In genomic region chr5:78640622-78641021, GRCh38 we compare ENCODE assay signal across 10 cellular contexts. TPM values are rescaled to one million over a fixed set of nuclear protein-coding genes. Genes with fewer than 3 reads are reported as not detected.
DNase-seq lines count a peak whose midpoint lies in the region; ATAC-seq, FAIRE-seq and TF ChIP-seq lines count a peak whose summit lies in the region.
"Had no signal": no experiment of that assay in that cellular context is flagged by ENCODE, and none has a peak within 500 bp of the region (broad histone marks: within the 10 kb centered on the region; RNA-seq: fewer than 3 reads in every experiment).

No MANE protein-coding gene starts in this region.

- no peak overlapping the region for H3K4me2 ChIP-seq in GM23248 (ENCODE audit: unreplicated experiment)
- H3K4me2 ChIP-seq in PC-3 (ENCODE audit: low read length) = peak overlapping the region; percentile 20; the same call in 1 of the 2 replicates
- H3K4me2 ChIP-seq in keratinocyte (ENCODE audit: control insufficient read depth, extremely low read depth, insufficient read depth, low read depth, low read length) = no peak overlapping the region

- WGBS in GM23248 (ENCODE audit: low coverage in 1 of 2, low lambda C conversion rate in 2 of 2, missing lambda C conversion rate in 2 of 2), 2 experiments = 35 to 45% methylated on average over 1 of the region's 1 CpG

- H3K9me3 ChIP-seq in GM23248 (ENCODE audit: low read depth) = no peaks in the 10 kb centered on the region
- no peaks in the 10 kb centered on the region for H3K9me3 ChIP-seq in PC-3 (ENCODE audit: low read length)
- no peaks in the 10 kb centered on the region for H3K9me3 ChIP-seq in keratinocyte (ENCODE audit: control insufficient read depth, low read depth, low read length)
- no peaks in the 10 kb centered on the region for H3K9me3 ChIP-seq in CD8-positive, alpha-beta T cell (ENCODE audit: low read length)
- H3K9me3 ChIP-seq: spleen had no signal

- no peak overlapping the region for H3K4me3 ChIP-seq in GM23248
- no peak overlapping the region for H3K4me3 ChIP-seq in PC-3 (ENCODE audit: low read length)
- no peak overlapping the region for H3K4me3 ChIP-seq in keratinocyte (ENCODE audit: control insufficient read depth in 2 of 3, extremely low read depth in 1 of 3, insufficient read depth in 2 of 3, low read depth in 1 of 3, low read length in 3 of 3)
- H3K4me3 ChIP-seq in CD8-positive, alpha-beta T cell (ENCODE audit: low read depth, low read length) = no peak overlapping the region
- H3K4me3 ChIP-seq: spleen had no signal

- TF ChIP-seq POLR2A in GM12891 (IDR thresholded peaks at IDR 0.05; ENCODE audit: low read depth, low read length) = no peak

- H3K9me3 Mint-ChIP-seq in CD8-positive, alpha-beta T cell = no peaks in the 10 kb centered on the region

- H2AFZ ChIP-seq in GM23248 (no peak overlapping the region), PC-3 (ENCODE audit: low read length) (no peak overlapping the region), keratinocyte (ENCODE audit: control insufficient read depth, low read length) (no peak overlapping the region)

- no peaks in the 10 kb centered on the region for H3K27me3 ChIP-seq in GM23248 (replicated peaks; ENCODE audit: insufficient read depth)
- H3K27me3 ChIP-seq in PC-3 (ENCODE audit: low read length) = no peaks in the 10 kb centered on the region
- no peaks in the 10 kb centered on the region for H3K27me3 ChIP-seq in keratinocyte (ENCODE audit: control insufficient read depth, extremely low read depth, insufficient read depth, low read length)
- peaks cover 5% of the 10 kb centered on the region for H3K27me3 ChIP-seq in CD8-positive, alpha-beta T cell (ENCODE audit: insufficient read depth, low read length)

- POLR2A ChIA-PET in PC-3 (lab: Charles Lee; ENCODE audit: unreplicated experiment) = no interaction called here
- POLR2A ChIA-PET in CD8-positive, alpha-beta T cell (lab: Charles Lee) = no interaction called here

- ATAC-seq in PC-3 = peak; percentile 51
- no peak for ATAC-seq in CD8-positive, alpha-beta T cell

- H3K4me1 Mint-ChIP-seq in CD8-positive, alpha-beta T cell (ENCODE audit: low read depth) = no peaks in the 10 kb centered on the region

- peaks cover 21% of the 10 kb centered on the region for H3K4me1 ChIP-seq in GM23248 (ENCODE audit: insufficient read depth)
- H3K4me1 ChIP-seq in PC-3 (ENCODE audit: insufficient read depth, low read length) = peaks cover 50% of the 10 kb centered on the region
- peaks cover 16% of the 10 kb centered on the region for H3K4me1 ChIP-seq in keratinocyte (ENCODE audit: control insufficient read depth, extremely low read depth, insufficient read depth, low read length)
- no peaks in the 10 kb centered on the region for H3K4me1 ChIP-seq in CD8-positive, alpha-beta T cell (ENCODE audit: insufficient read depth, low read length)

- H3K79me2 ChIP-seq in GM23248 (ENCODE audit: insufficient read depth) = peaks cover 75% of the 10 kb centered on the region
- H3K79me2 ChIP-seq in PC-3 (ENCODE audit: low read length) = peaks cover 90% of the 10 kb centered on the region
- peaks cover 61% of the 10 kb centered on the region for H3K79me2 ChIP-seq in keratinocyte (ENCODE audit: control insufficient read depth, insufficient read depth, low read length)

- H4K20me1 ChIP-seq in GM23248 (ENCODE audit: insufficient read depth) = no peaks in the 10 kb centered on the region
- no peaks in the 10 kb centered on the region; the same call in 1 of the 2 replicates for H4K20me1 ChIP-seq in PC-3 (ENCODE audit: low read length)
- no peaks in the 10 kb centered on the region for H4K20me1 ChIP-seq in keratinocyte (ENCODE audit: control insufficient read depth, extremely low read depth, insufficient read depth, low read length)

- no peaks in the 10 kb centered on the region for H3K9me2 ChIP-seq in GM23248 (ENCODE audit: insufficient read depth)
- no peaks in the 10 kb centered on the region for H3K9me2 ChIP-seq in PC-3 (replicated peaks; ENCODE audit: low read length)

- no peak overlapping the region for H3K4me3 Mint-ChIP-seq in CD8-positive, alpha-beta T cell

- no peaks in the 10 kb centered on the region for H3K36me3 Mint-ChIP-seq in CD8-positive, alpha-beta T cell

- TF ChIP-seq CTCF in PC-3 (conservative IDR thresholded peaks at IDR 0.05; ENCODE audit: low read depth, low read length) (no peak), keratinocyte (optimal IDR thresholded peaks at IDR 0.05 in 1 of 3, IDR thresholded peaks at IDR 0.05 in 1 of 3, conservative IDR thresholded peaks at IDR 0.05 in 1 of 3; ENCODE audit: extremely low read depth in 1 of 3, insufficient read depth in 2 of 3, low read length in 3 of 3) (no peak)
- no peak for TF ChIP-seq CTCF in CD8-positive, alpha-beta T cell (IDR thresholded peaks at IDR 0.05)

- peaks cover 27% of the 10 kb centered on the region for H3F3A ChIP-seq in GM23248 (ENCODE audit: insufficient read depth)
- H3F3A ChIP-seq in PC-3 (ENCODE audit: low read length, unreplicated experiment) = no peaks in the 10 kb centered on the region

- H3K9me1 ChIP-seq in keratinocyte (ENCODE audit: control insufficient read depth, extremely low read depth, insufficient read depth, low read length) = peaks cover 4% of the 10 kb centered on the region

- H3K36me3 ChIP-seq in GM23248 (ENCODE audit: low read depth) (no peaks in the 10 kb centered on the region), PC-3 (ENCODE audit: low read depth, low read length) (0 out of 2 replicates have a peak, but pooled peaks cover 3% of the 10 kb centered on the region), keratinocyte (ENCODE audit: control insufficient read depth in 2 of 2, extremely low read depth in 1 of 2, insufficient read depth in 2 of 2, low read length in 2 of 2) (peaks cover 0 to 5% of the 10 kb centered on the region in 2 experiments)
- H3K36me3 ChIP-seq in CD8-positive, alpha-beta T cell (ENCODE audit: insufficient read depth, low read length) = no peaks in the 10 kb centered on the region
- H3K36me3 ChIP-seq: spleen had no signal

- H3K27me3 Mint-ChIP-seq in CD8-positive, alpha-beta T cell (ENCODE audit: low read depth) = peaks cover 32% of the 10 kb centered on the region

- H3K27ac Mint-ChIP-seq in CD8-positive, alpha-beta T cell = no peak overlapping the region

- no peak overlapping the region for H3K9ac ChIP-seq in GM23248
- H3K9ac ChIP-seq in PC-3 (ENCODE audit: low read length) = no peak overlapping the region
- no peak overlapping the region for H3K9ac ChIP-seq in keratinocyte (ENCODE audit: control insufficient read depth, extremely low read depth, insufficient read depth, low read length)

- BruUV-seq in PC-3 (replicated peaks; lab: Mats Ljungman, UMichigan) = no TSS peak

- no peak for DNase-seq in GM12891 (ENCODE audit: insufficient read length, low spot score)
- peak; percentile 59 for DNase-seq in GM23248
- peak; percentile 29 for DNase-seq in PC-3
- peak; percentile 35 for DNase-seq in keratinocyte (ENCODE audit: low read depth, low spot score)
- DNase-seq in globus pallidus (ENCODE audit: low spot score) = no peak
- DNase-seq in AG08396 (ENCODE audit: low spot score) = no peak
- DNase-seq in AG20443 (ENCODE audit: low spot score) = no peak
- DNase-seq in CD8-positive, alpha-beta T cell = no peak
- DNase-seq: activated CD4-positive, alpha-beta T cell treated with anti-CD3 and anti-CD28 coated beads for 4 hours; spleen had no signal

- H3K27ac ChIP-seq in GM23248 (no peak overlapping the region), PC-3 (ENCODE audit: low read length) (peak overlapping the region; percentile 40), keratinocyte (ENCODE audit: control insufficient read depth, insufficient read depth, low read length) (no peak overlapping the region)
- no peak overlapping the region for H3K27ac ChIP-seq in CD8-positive, alpha-beta T cell (ENCODE audit: low read depth, low read length)
- H3K27ac ChIP-seq: spleen had no signal

- in situ Hi-C loops in GM23248 (cut with MboI) = no loop called here

- CTCF ChIA-PET in PC-3 (lab: Charles Lee) = no interaction called here
- CTCF ChIA-PET in CD8-positive, alpha-beta T cell (lab: Charles Lee) = no interaction called here

- dilution Hi-C loops in keratinocyte (cut with MboI; ENCODE audit: extremely low pct_ligation_motif_present, low sequenced_read_pairs) = no loop called here

- peak; percentile 26 for FAIRE-seq in GM12891 (lab: Jason Lieb, UNC)
- no peak for FAIRE-seq in keratinocyte (lab: Jason Lieb, UNC)

- intact Hi-C loops in PC-3 (cut with micrococcal nuclease) = loop anchor here (10.0 kb wide), 1 partner anchor 244 kb away; no protein-coding TSS in a partner anchor
- intact Hi-C loops in CD8-positive, alpha-beta T cell (cut with DNase I, micrococcal nuclease) = no loop called here

TF ChIP-seq in GM12891, 5 proteins besides CTCF, POLR2A, EP300 and RAD21:
- TF ChIP-seq PAX5 (IDR thresholded peaks at IDR 0.05; ENCODE audit: insufficient read depth, low read length, severe bottlenecking) (no peak), TAF1 (IDR thresholded peaks at IDR 0.05; ENCODE audit: low read depth, low read length) (no peak), POU2F2 (IDR thresholded peaks at IDR 0.05; ENCODE audit: low read depth, low read length) (no peak), POLR2AphosphoS5 (IDR thresholded peaks at IDR 0.05; ENCODE audit: low read depth, low read length) (no peak), SPI1 (IDR thresholded peaks at IDR 0.05; ENCODE audit: low read depth, low read length) (no peak)

RNA-seq across cellular contexts. Expression of gene LHFPL2, which starts 8.0 kb away (rescaled TPM):
- polyA plus RNA-seq in GM12891 (2012; ENCODE audit: low read depth, missing spikeins) = 11.6 TPM
- 13.7 and 14.4 TPM in 2 replicates for total RNA-seq in GM23248 (2014; rRNA removed; shearing (Covaris generic))
- polyA plus RNA-seq in GM23248 (2016; fragmentation: Nextera tagmentation; extraction: Ambion mirVana) = 8.0 and 8.4 TPM in 2 replicates
- total RNA-seq in PC-3 (2014; rRNA removed) = 19.4 and 21.7 TPM in 2 replicates
- polyA plus RNA-seq in keratinocyte = 9.6 to 12.3 TPM (median 11.4 TPM) in 3 replicates
- polyA plus RNA-seq in keratinocyte (2011; ENCODE audit: low read depth) = 23.2 TPM
- 6.4 and 10.4 TPM in 2 replicates for polyA plus RNA-seq in keratinocyte (2011; cell fraction: cytosol; rRNA removed)
- 26.5 and 32.0 TPM in 2 replicates for polyA plus RNA-seq in keratinocyte (2011; cell fraction: nucleus; rRNA removed)
- polyA plus RNA-seq in keratinocyte (2012; ENCODE audit: low replicate concordance) = 15.6 and 17.0 TPM in 2 replicates
- 12.9 to 24.7 TPM (median 13.4 TPM) in 3 replicates for polyA minus RNA-seq in keratinocyte
- 13.8 TPM for polyA minus RNA-seq in keratinocyte (2011; cell fraction: cytosol; rRNA and poly(A)+ RNA removed)
- polyA minus RNA-seq in keratinocyte (2011; cell fraction: nucleus; rRNA and poly(A)+ RNA removed) = 27.1 and 43.7 TPM in 2 replicates
- under 1 TPM; 0.57 to 0.94 TPM for total RNA-seq in CD8-positive, alpha-beta T cell

Comparison
In these comparisons a context has a peak if more than half of its experiments do, and no peak if none do; other contexts are left out.
1. DNase-seq: peak in GM23248 (single experiment), PC-3 (single experiment) and keratinocyte (single experiment); none in GM12891 (single experiment), globus pallidus (single experiment), AG08396 (single experiment), AG20443 (single experiment) and CD8-positive, alpha-beta T cell (0 of 7).